9 cellular contexts compared by ENCODE assay signal in the genomic region with DNA sequence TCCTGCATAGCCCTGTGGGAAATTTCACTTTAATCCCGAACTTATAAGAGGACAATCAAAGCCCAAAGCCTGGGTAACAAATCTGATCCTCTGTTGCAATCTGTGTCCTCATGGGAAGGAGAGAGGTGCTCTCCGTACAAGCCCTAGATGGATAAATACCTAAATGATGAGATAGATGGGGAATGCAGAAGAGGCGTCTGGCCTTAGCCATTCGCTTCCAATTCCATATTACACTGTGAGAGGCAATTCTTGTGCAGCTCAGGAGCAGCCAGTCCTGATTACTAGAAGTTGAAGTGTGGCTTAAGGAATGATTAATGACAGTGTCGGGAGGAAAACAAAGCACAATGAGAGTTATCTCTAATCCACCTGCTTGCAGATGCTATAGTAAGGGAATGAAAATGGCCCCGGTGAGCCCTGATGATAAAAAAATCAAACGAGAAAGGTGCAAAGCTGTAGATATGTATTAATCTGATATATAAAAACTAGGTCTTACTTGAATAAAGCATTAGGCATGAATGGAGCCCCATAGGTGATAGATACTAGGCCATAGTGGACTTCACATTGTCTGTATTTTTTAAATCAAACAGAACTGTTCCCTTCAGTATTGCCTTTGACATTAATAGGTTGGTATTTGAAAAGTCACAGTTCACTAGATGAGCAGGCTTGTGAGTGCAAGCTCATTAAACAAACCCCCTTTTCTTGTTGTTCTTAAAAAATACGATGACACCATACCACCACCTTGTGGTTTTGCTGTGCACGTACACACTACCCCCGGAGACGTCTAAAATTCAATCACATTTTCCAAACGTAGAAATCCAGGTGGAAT. TPM values are rescaled to one million over a fixed set of nuclear protein-coding genes. Genes with fewer than 3 reads are reported as not detected.
DNase-seq lines count a peak whose midpoint lies in the region; ATAC-seq and TF ChIP-seq lines count a peak whose summit lies in the region.
"Had no signal": no experiment of that assay in that cellular context is flagged by ENCODE, and none has a peak within 500 bp of the region (broad histone marks: within the 10 kb centered on the region; RNA-seq: fewer than 3 reads in every experiment).

No MANE protein-coding gene starts in this region.

- no peaks in the 10 kb centered on the region for H3K27me3 ChIP-seq in H7 (ENCODE audit: control insufficient read depth, insufficient read depth, low read length)

- peak; percentile 61 for TF ChIP-seq CTCF in coronary artery (IDR thresholded peaks at IDR 0.05)

- H3K36me3 ChIP-seq in H7 (replicated peaks; ENCODE audit: control insufficient read depth, insufficient read depth, low read length) = no peaks in the 10 kb centered on the region

- H3K4me3 ChIP-seq in H7 (ENCODE audit: insufficient read depth, low read depth, low read length) = no peak overlapping the region
- peak overlapping the region; percentile 11 for H3K4me3 ChIP-seq in coronary artery

- no peak for ATAC-seq in GM21619 (IDR thresholded peaks at IDR 0.05; ENCODE audit: unreplicated experiment)
- ATAC-seq in HG03025 (IDR thresholded peaks at IDR 0.05; ENCODE audit: low FRiP score, unreplicated experiment) = no peak
- ATAC-seq: naive thymus-derived CD8-positive, alpha-beta T cell had no signal

- H3K27ac ChIP-seq in coronary artery = peak overlapping the region; percentile 24 to 57

- DNase-seq in COR-L47 (lab: John Stamatoyannopoulos, UW) (peak; percentile 12), H7 (peak; percentile 8), NCI-H82 (lab: John Stamatoyannopoulos, UW) (peak; percentile 93), coronary artery (ENCODE audit: low spot score) (no peak), midbrain (lab: John Stamatoyannopoulos, UW) (peak; percentile 16)
- no peak for DNase-seq in stimulated activated CD4-positive, alpha-beta T cell treated with anti-CD3 and anti-CD28 coated beads, Interleukin-12 subunit alpha, Interleukin-12 subunit beta, amount 100 ng/mL, for 4 hours

RNA-seq across cellular contexts. Expression of a gene that starts 54.2 kb away (rescaled TPM):
- not detected in 2 replicates for total RNA-seq in H7 (2014; rRNA removed; shearing (Covaris generic))
- total RNA-seq: naive thymus-derived CD8-positive, alpha-beta T cell had no signal

Comparison
In these comparisons a context has a peak if more than half of its experiments do, and no peak if none do; other contexts are left out.
1. DNase-seq: peak in COR-L47 (single experiment), H7 (single experiment), NCI-H82 (single experiment) and midbrain (single experiment); none in coronary artery (single experiment) and stimulated activated CD4-positive, alpha-beta T cell treated with anti-CD3 and anti-CD28 coated beads, Interleukin-12 subunit alpha, Interleukin-12 subunit beta, amount 100 ng/mL, for 4 hours (single experiment).